ENCODE assay signal across 8 cellular contexts in the genomic region with DNA sequence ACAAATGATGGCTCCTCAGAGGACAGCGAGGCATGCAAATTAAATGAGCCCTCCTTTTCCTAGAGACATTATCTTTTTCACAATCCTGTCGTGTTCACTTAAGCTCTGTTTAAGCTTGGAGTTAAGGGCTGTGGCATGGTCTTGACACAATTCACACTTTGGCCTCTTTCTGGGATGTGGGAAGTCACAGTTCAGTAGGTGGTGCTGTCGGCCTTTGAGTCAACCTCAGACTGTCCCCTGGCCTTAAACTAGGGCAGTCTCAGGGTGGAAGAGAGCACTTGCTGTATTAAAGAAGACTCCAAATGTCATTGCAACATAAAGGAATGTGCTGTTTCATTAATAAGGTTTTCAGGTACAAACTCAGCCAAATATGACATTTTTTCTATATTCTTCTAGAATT.
A peak's percentile ranks its signal among the peaks of the same experiment; 100 is the strongest.
DNase-seq lines count a peak whose midpoint lies in the region; ATAC-seq and TF ChIP-seq lines count a peak whose summit lies in the region.

No MANE protein-coding gene starts in this region.

- H3K36me3 ChIP-seq in breast epithelium (no peaks in the 10 kb centered on the region), neuronal stem cell (replicated peaks in 1 of 2; ENCODE audit: control insufficient read depth in 2 of 2, insufficient read depth in 2 of 2, low read length in 2 of 2) (no peaks in the 10 kb centered on the region)

- no peak overlapping the region for H3K4ac ChIP-seq in neuronal stem cell (ENCODE audit: low read length)

- no peaks in the 10 kb centered on the region for H3K27me3 Mint-ChIP-seq in MCF 10A (ENCODE audit: insufficient read depth, unreplicated experiment)

- H2BK15ac ChIP-seq in neuronal stem cell (ENCODE audit: low read length): no peak overlapping the region

- no peak overlapping the region for H2AK5ac ChIP-seq in neuronal stem cell (ENCODE audit: low read depth, low read length)

- no TSS peak for BruUV-seq in MCF 10A (replicated peaks; lab: Mats Ljungman, UMichigan)

- H3K9me3 Mint-ChIP-seq in MCF 10A (ENCODE audit: unreplicated experiment): no peaks in the 10 kb centered on the region

- H2BK5ac ChIP-seq in neuronal stem cell (ENCODE audit: low read length): no peak overlapping the region

- no peak overlapping the region for H2BK120ac ChIP-seq in neuronal stem cell (ENCODE audit: low read depth, low read length)

- no peak overlapping the region for H3K4me3 ChIP-seq in breast epithelium
- H3K4me3 ChIP-seq in NB4 (ENCODE audit: low read depth, low read length): no peak overlapping the region
- no peak overlapping the region for H3K4me3 ChIP-seq in dorsolateral prefrontal cortex
- H3K4me3 ChIP-seq in neuronal stem cell (ENCODE audit: low read length in 2 of 2): no peak overlapping the region

- no peak overlapping the region for H3K4me3 Mint-ChIP-seq in MCF 10A (ENCODE audit: unreplicated experiment)

- H3K4me2 ChIP-seq in neuronal stem cell (ENCODE audit: insufficient read depth, low read length, poor library complexity, severe bottlenecking): no peak overlapping the region

- H3K27me3 ChIP-seq in breast epithelium (no peaks in the 10 kb centered on the region), dorsolateral prefrontal cortex (peaks cover 0 to 15% (median 0%) of the 10 kb centered on the region in 45 donors), neuronal stem cell (ENCODE audit: control insufficient read depth in 3 of 3, insufficient read depth in 3 of 3, low read depth in 1 of 3, low read length in 3 of 3) (no peaks in the 10 kb centered on the region)

- WGBS in neuronal stem cell (ENCODE audit: extremely low coverage in 2 of 2, insufficient read length in 2 of 2, insufficient replicate concordance in 1 of 2), 2 donors: no CpG with 5 or more reads among the region's 3 CpGs

- intact Hi-C loops in MCF 10A (cut with micrococcal nuclease) (loop anchor here (1.0 to 5.0 kb wide), 2 partner anchors 88 to 445 kb away; no protein-coding TSS in a partner anchor), breast epithelium (cut with DNase I; ENCODE audit: low total_unique reads) (no loop called here), dorsolateral prefrontal cortex (cut with DNase I) (no loop called here)

- no peak overlapping the region for H3K18ac ChIP-seq in neuronal stem cell (ENCODE audit: low read length)

- H3K27ac ChIP-seq in breast epithelium (no peak overlapping the region), dorsolateral prefrontal cortex (no peak overlapping the region), neuronal stem cell (replicated peaks; ENCODE audit: low read length) (no peak overlapping the region)

- H3K4me1 Mint-ChIP-seq in MCF 10A (ENCODE audit: insufficient read depth, unreplicated experiment): no peaks in the 10 kb centered on the region

- peak; percentile 62 for DNase-seq in MCF 10A (ENCODE audit: unreplicated experiment)
- DNase-seq in breast epithelium (ENCODE audit: low spot score in 2 of 2): no peak
- DNase-seq in H4 (ENCODE audit: low spot score): peak; percentile 52
- DNase-seq in NB4 (ENCODE audit: low read depth): peak; percentile 84
- no peak for DNase-seq in dorsolateral prefrontal cortex
- peak; percentile 46 for DNase-seq in neuronal stem cell (ENCODE audit: low spot score)
- no peak for DNase-seq in NCI-H146 (lab: John Stamatoyannopoulos, UW)

- H3K9me3 ChIP-seq in breast epithelium (no peaks in the 10 kb centered on the region), neuronal stem cell (replicated peaks in 1 of 2; ENCODE audit: control insufficient read depth in 2 of 2, insufficient read depth in 1 of 2, low read depth in 1 of 2, low read length in 2 of 2) (no peaks in the 10 kb centered on the region)

- no peaks in the 10 kb centered on the region for H3K36me3 Mint-ChIP-seq in MCF 10A (ENCODE audit: insufficient read depth, unreplicated experiment)

- no peak overlapping the region for H4K91ac ChIP-seq in neuronal stem cell (ENCODE audit: low read depth, low read length, poor library complexity)

- no peak overlapping the region for H3K23ac ChIP-seq in neuronal stem cell (ENCODE audit: low read depth, low read length, poor library complexity)

- no peak overlapping the region for H3K9ac ChIP-seq in neuronal stem cell (ENCODE audit: low read depth, low read length, poor library complexity)

- no peak overlapping the region for H3K14ac ChIP-seq in neuronal stem cell (ENCODE audit: low read length)

- no peak overlapping the region for H2AFZ ChIP-seq in neuronal stem cell (ENCODE audit: low read length)

- CTCF ChIA-PET in MCF 10A (lab: Yijun Ruan, JAX): interaction anchor here (0.5 to 3.2 kb wide), 10 partner anchors 9 to 1954 kb away, joined by 3 to 20 read pairs (median 4); no protein-coding TSS in a partner anchor

- TF ChIP-seq CTCF in MCF 10A (IDR thresholded peaks at IDR 0.05; ENCODE audit: unreplicated experiment): peak; percentile 51
- TF ChIP-seq CTCF in breast epithelium (IDR thresholded peaks at IDR 0.05): no peak
- TF ChIP-seq CTCF in NB4 (IDR thresholded peaks at IDR 0.05; ENCODE audit: low read depth, low read length): peak; percentile 62
- peak in 31 of 56 donors; percentile 7 to 47 (median 25) for TF ChIP-seq CTCF in dorsolateral prefrontal cortex (IDR thresholded peaks at IDR 0.05 in 54 of 56, conservative IDR thresholded peaks at IDR 0.05 in 2 of 56; ENCODE audit: low read depth in 1 of 56, partially characterized antibody in 56 of 56)

- POLR2A ChIA-PET in MCF 10A (lab: Yijun Ruan, JAX): interaction anchor here (0.7 kb wide), 1 partner anchor 88 kb away, joined by 3 read pairs; no protein-coding TSS in a partner anchor

- no peak for ATAC-seq in HG02938 (IDR thresholded peaks at IDR 0.05; ENCODE audit: unreplicated experiment)

- H3K4me1 ChIP-seq in breast epithelium (no peaks in the 10 kb centered on the region), neuronal stem cell (ENCODE audit: control insufficient read depth in 2 of 2, insufficient read depth in 1 of 2, low read depth in 1 of 2, low read length in 2 of 2) (peaks cover 0 to 10% of the 10 kb centered on the region in 2 donors)

- no peak overlapping the region for H2BK12ac ChIP-seq in neuronal stem cell (ENCODE audit: low read length)

- H3K27ac Mint-ChIP-seq in MCF 10A (ENCODE audit: low read depth, unreplicated experiment): no peak overlapping the region

- no peak overlapping the region for H4K8ac ChIP-seq in neuronal stem cell (ENCODE audit: low read depth, low read length)

- TF ChIP-seq POLR2A in breast epithelium (IDR thresholded peaks at IDR 0.05) (no peak), NB4 (IDR thresholded peaks at IDR 0.05; ENCODE audit: extremely low read depth, insufficient read length) (no peak)

- H3K79me1 ChIP-seq in neuronal stem cell (ENCODE audit: low read depth, low read length): no peaks in the 10 kb centered on the region

Comparison
In these comparisons a context has a peak if more than half of its experiments do, and no peak if none do; other contexts are left out.
1. DNase-seq: peak in MCF 10A (single experiment), H4 (single experiment), NB4 (single experiment) and neuronal stem cell (single experiment); none in breast epithelium (0 of 2), dorsolateral prefrontal cortex (0 of 10) and NCI-H146 (single experiment).
2. CTCF ChIP-seq: peak in MCF 10A (single experiment), NB4 (single experiment) and dorsolateral prefrontal cortex (31 of 56); none in breast epithelium (0 of 3).